14 cellular contexts compared by ENCODE assay signal in genomic region chr9:23551171-23551795, GRCh38.
DNase-seq lines count a peak whose midpoint lies in the region; TF ChIP-seq lines count a peak whose summit lies in the region.
"Had no signal": no experiment of that assay in that cellular context is flagged by ENCODE, and none has a peak within 500 bp of the region (broad histone marks: within the 10 kb centered on the region; RNA-seq: fewer than 3 reads in every experiment).

No MANE protein-coding gene starts in this region.

- 0 out of 2 replicates have a peak, but pooled peaks cover 3% of the 10 kb centered on the region for H3K9me3 ChIP-seq in SJCRH30 (replicated peaks)
- H3K9me3 ChIP-seq in neural progenitor cell (ENCODE audit: low read depth), result no peaks in the 10 kb centered on the region
- H3K9me3 ChIP-seq: Peyer's patch had no signal

- H3K27ac ChIP-seq in SJCRH30 (no peak overlapping the region), neural progenitor cell (no peak overlapping the region)
- H3K27ac ChIP-seq: Peyer's patch had no signal

- DNase-seq in G401 (ENCODE audit: low spot score), result peak; percentile 46
- DNase-seq in NCI-H1694 (lab: John Stamatoyannopoulos, UW), result peak; percentile 84
- peak; percentile 43 to 66 for DNase-seq in SJCRH30
- DNase-seq in neural progenitor cell (ENCODE audit: low spot score), result peak; percentile 11
- no peak for DNase-seq in HPDE6-E6E7 (ENCODE audit: extremely low spot score)
- DNase-seq in NCI-H226, result no peak
- no peak for DNase-seq in cortex of kidney (lab: John Stamatoyannopoulos, UW)
- DNase-seq: CD8-positive, alpha-beta memory T cell; NCI-H1417 treated with DMSO at 0.1 percent for 48 hours; NCI-H2107; NCI-H446 treated with DMSO at 0.1 percent for 48 hours; Peyer's patch; SIG-M5; T-helper 2 cell had no signal

- no peak overlapping the region for H3K4me3 ChIP-seq in SJCRH30
- no peak overlapping the region for H3K4me3 ChIP-seq in neural progenitor cell
- H3K4me3 ChIP-seq: Peyer's patch had no signal

- H3K4me3 Mint-ChIP-seq in neural progenitor cell, result no peak overlapping the region
- H3K4me3 Mint-ChIP-seq: CD8-positive, alpha-beta memory T cell had no signal

- in situ Hi-C loops in G401 (cut with HindIII; ENCODE audit: low sequenced_read_pairs), result no loop called here

- peaks cover 21% of the 10 kb centered on the region for H3K4me1 Mint-ChIP-seq in neural progenitor cell
- H3K4me1 Mint-ChIP-seq: CD8-positive, alpha-beta memory T cell had no signal

- no peaks in the 10 kb centered on the region for H4K20me1 ChIP-seq in neural progenitor cell (ENCODE audit: low read depth)

- no peak overlapping the region for H3K27ac Mint-ChIP-seq in neural progenitor cell
- H3K27ac Mint-ChIP-seq: CD8-positive, alpha-beta memory T cell had no signal

- H3K27me3 Mint-ChIP-seq in neural progenitor cell (ENCODE audit: insufficient read depth, low read depth), result peaks cover 2% of the 10 kb centered on the region
- H3K27me3 Mint-ChIP-seq: CD8-positive, alpha-beta memory T cell had no signal

- no peak overlapping the region for H2AFZ ChIP-seq in neural progenitor cell (replicated peaks)

- peaks cover 8% of the 10 kb centered on the region for H3F3A ChIP-seq in neural progenitor cell (ENCODE audit: low read depth)

- no peaks in the 10 kb centered on the region for H3K9me3 Mint-ChIP-seq in neural progenitor cell

- H3K36me3 ChIP-seq in SJCRH30 (no peaks in the 10 kb centered on the region), neural progenitor cell (no peaks in the 10 kb centered on the region)
- H3K36me3 ChIP-seq: Peyer's patch had no signal

- no peak overlapping the region for H3K9ac ChIP-seq in neural progenitor cell

- H3K4me2 ChIP-seq in neural progenitor cell, result no peak overlapping the region

- H3K27me3 ChIP-seq in SJCRH30 (no peaks in the 10 kb centered on the region), neural progenitor cell (no peaks in the 10 kb centered on the region)
- H3K27me3 ChIP-seq: Peyer's patch had no signal

- no peaks in the 10 kb centered on the region for H3K79me2 ChIP-seq in neural progenitor cell (ENCODE audit: low read depth)

- no peaks in the 10 kb centered on the region for H3K36me3 Mint-ChIP-seq in neural progenitor cell
- H3K36me3 Mint-ChIP-seq: CD8-positive, alpha-beta memory T cell had no signal

- no peak for TF ChIP-seq CTCF in neural progenitor cell (IDR thresholded peaks at IDR 0.05)

- H3K4me1 ChIP-seq in SJCRH30 (no peaks in the 10 kb centered on the region), neural progenitor cell (peaks cover 15% of the 10 kb centered on the region)
- H3K4me1 ChIP-seq: Peyer's patch had no signal

Comparison
In these comparisons a context has a peak if more than half of its experiments do, and no peak if none do; other contexts are left out.
1. DNase-seq: peak in G401 (single experiment), NCI-H1694 (single experiment), SJCRH30 (2 of 2) and neural progenitor cell (single experiment); none in HPDE6-E6E7 (single experiment), NCI-H226 (single experiment) and cortex of kidney (single experiment).